ENCODE assay signal across 18 cellular contexts in the genomic region with DNA sequence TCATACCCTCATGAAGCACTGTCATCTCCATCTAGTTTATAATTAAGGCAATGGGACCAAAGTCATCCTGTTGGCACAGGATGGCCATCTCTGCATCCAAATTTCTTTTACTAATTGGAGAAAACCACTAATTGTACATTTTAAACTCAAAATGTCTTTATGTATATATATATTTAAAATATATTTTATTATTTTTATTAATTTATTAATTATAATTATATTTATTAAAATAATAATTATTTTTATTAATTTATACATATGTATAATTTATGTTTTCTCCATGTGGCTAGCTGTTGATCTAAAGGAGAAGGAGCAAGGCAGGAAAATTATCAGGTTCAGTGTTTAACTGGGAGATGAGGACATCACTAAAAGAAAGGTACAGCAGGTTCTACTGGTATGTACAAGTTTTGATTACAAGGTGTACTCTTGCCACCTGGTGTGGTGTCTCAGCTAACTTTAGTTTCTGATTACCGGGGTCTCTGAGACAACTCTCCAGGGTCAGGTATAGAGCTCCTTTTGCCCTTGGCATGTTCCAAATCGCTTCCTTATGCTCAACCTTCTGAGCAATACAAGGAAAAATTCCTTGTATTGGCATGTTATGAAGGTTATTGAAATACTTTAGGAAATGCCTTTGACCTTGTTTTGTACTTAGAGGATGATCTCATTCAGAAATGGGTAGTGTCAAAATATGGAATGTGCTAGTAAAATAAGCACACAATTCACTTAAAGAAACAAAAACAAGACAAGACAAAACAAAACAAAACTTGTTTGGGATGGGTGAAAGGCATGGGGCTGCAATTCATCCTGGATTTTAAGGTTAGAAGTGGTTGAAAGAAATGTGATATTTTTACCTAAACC.
DNase-seq lines count a peak whose midpoint lies in the region; ATAC-seq and TF ChIP-seq lines count a peak whose summit lies in the region.
"Had no signal": no experiment of that assay in that cellular context is flagged by ENCODE, and none has a peak within 500 bp of the region (broad histone marks: within the 10 kb centered on the region; RNA-seq: fewer than 3 reads in every experiment).

No MANE protein-coding gene starts in this region.

- no peak overlapping the region for H3K9ac ChIP-seq in GM23248

- no peaks in the 10 kb centered on the region for H3K9me3 Mint-ChIP-seq in activated CD4-positive, alpha-beta T cell treated with anti-CD3 and anti-CD28 coated beads for 36 hours (ENCODE audit: low read depth)

- DNase-seq in GM23248: peak; percentile 13
- DNase-seq in body of pancreas: no peak
- peak; percentile 11 for DNase-seq in fibroblast of mammary gland (ENCODE audit: low read depth)
- DNase-seq in sciatic nerve (ENCODE audit: low spot score): no peak
- no peak for DNase-seq in NOMO-1 (lab: John Stamatoyannopoulos, UW; ENCODE audit: unreplicated experiment in 2 of 2)
- DNase-seq in activated CD4-positive, alpha-beta T cell treated with anti-CD3 and anti-CD28 coated beads for 36 hours: no peak
- DNase-seq in activated CD8-positive, alpha-beta memory T cell treated with anti-CD3 and anti-CD28 coated beads, Interleukin-2, amount 50 U/mL, for 48 hours: no peak
- DNase-seq in HPDE6-E6E7 (ENCODE audit: extremely low spot score): no peak
- DNase-seq: AML-193, DMS79, NCI-H1048, NCI-H146, NCI-H2081 treated with DMSO at 0.1 percent for 48 hours, NCI-H226, NCI-H526 treated with DMSO at 0.1 percent for 48 hours, OCI-M1 had no signal

- no peaks in the 10 kb centered on the region for H3K27me3 ChIP-seq in GM23248 (replicated peaks; ENCODE audit: insufficient read depth)
- H3K27me3 ChIP-seq in body of pancreas: no peaks in the 10 kb centered on the region

- H3K9me3 ChIP-seq in GM23248 (ENCODE audit: low read depth): no peaks in the 10 kb centered on the region
- H3K9me3 ChIP-seq in body of pancreas: no peaks in the 10 kb centered on the region
- H3K9me3 ChIP-seq: HAP-1 had no signal

- H3K4me2 ChIP-seq in GM23248 (ENCODE audit: unreplicated experiment): no peak overlapping the region

- in situ Hi-C loops in GM23248 (cut with MboI): no loop called here

- TF ChIP-seq POLR2A in body of pancreas (IDR thresholded peaks at IDR 0.05): no peak

- H3K27ac ChIP-seq in GM23248: no peak overlapping the region
- H3K27ac ChIP-seq in body of pancreas: no peak overlapping the region

- intact Hi-C loops in body of pancreas (cut with DNase I) (no loop called here), sciatic nerve (cut with DNase I) (no loop called here)
- intact Hi-C loops in activated CD4-positive, alpha-beta T cell treated with anti-CD3 and anti-CD28 coated beads for 36 hours (cut with DNase I, micrococcal nuclease): no loop called here

- H4K20me1 ChIP-seq in GM23248 (ENCODE audit: insufficient read depth): no peaks in the 10 kb centered on the region

- WGBS in GM23248 (ENCODE audit: low coverage in 1 of 2, low lambda C conversion rate in 2 of 2, missing lambda C conversion rate in 2 of 2), 2 experiments: 65 to 72% methylated on average over 2 of the region's 2 CpGs
- WGBS in body of pancreas, 2 donors: 58 to 64% methylated on average over 2 of the region's 2 CpGs

- H3K36me3 ChIP-seq in GM23248 (ENCODE audit: low read depth): no peaks in the 10 kb centered on the region
- H3K36me3 ChIP-seq in body of pancreas (replicated peaks in 1 of 2; ENCODE audit: insufficient read depth in 1 of 2, low read depth in 2 of 2): no peaks in the 10 kb centered on the region
- H3K36me3 ChIP-seq: HAP-1 had no signal

- H3K4me1 Mint-ChIP-seq in activated CD4-positive, alpha-beta T cell treated with anti-CD3 and anti-CD28 coated beads for 36 hours: no peaks in the 10 kb centered on the region

- H2AFZ ChIP-seq in GM23248: no peak overlapping the region

- no peaks in the 10 kb centered on the region; the same call in 1 of the 2 replicates for H3K4me1 ChIP-seq in GM23248 (ENCODE audit: insufficient read depth)
- peaks cover 6% of the 10 kb centered on the region for H3K4me1 ChIP-seq in body of pancreas
- H3K4me1 ChIP-seq: HAP-1 had no signal

- no peak overlapping the region for H3K27ac Mint-ChIP-seq in activated CD4-positive, alpha-beta T cell treated with anti-CD3 and anti-CD28 coated beads for 36 hours

- H3K4me3 ChIP-seq in GM23248 (no peak overlapping the region), body of pancreas (no peak overlapping the region), fibroblast of mammary gland (ENCODE audit: control insufficient read depth, low read depth, low read length) (no peak overlapping the region)
- H3K4me3 ChIP-seq: GM12878, HAP-1 had no signal

- no peaks in the 10 kb centered on the region for H3K79me2 ChIP-seq in GM23248 (ENCODE audit: insufficient read depth)

- H3K27me3 Mint-ChIP-seq in activated CD4-positive, alpha-beta T cell treated with anti-CD3 and anti-CD28 coated beads for 36 hours: no peaks in the 10 kb centered on the region

- peak; percentile 74 for ATAC-seq in body of pancreas
- peak; percentile 11 for ATAC-seq in sciatic nerve
- ATAC-seq in activated CD4-positive, alpha-beta T cell treated with anti-CD3 and anti-CD28 coated beads for 36 hours: no peak
- ATAC-seq: GM12878 had no signal

- CTCF ChIA-PET in activated CD4-positive, alpha-beta T cell treated with anti-CD3 and anti-CD28 coated beads for 36 hours (lab: Charles Lee): interaction anchor here (0.5 kb wide), 1 partner anchor 387 kb away, joined by 4 read pairs; no protein-coding TSS in a partner anchor

- TF ChIP-seq CTCF in body of pancreas (IDR thresholded peaks at IDR 0.05): no peak
- no peak for TF ChIP-seq CTCF in fibroblast of mammary gland (conservative IDR thresholded peaks at IDR 0.05; ENCODE audit: control insufficient read depth, insufficient read depth, low read depth, low read length)

- H3K9me2 ChIP-seq in GM23248 (ENCODE audit: insufficient read depth): no peaks in the 10 kb centered on the region

- POLR2A ChIA-PET in activated CD4-positive, alpha-beta T cell treated with anti-CD3 and anti-CD28 coated beads for 36 hours (lab: Charles Lee): no interaction called here

- no peaks in the 10 kb centered on the region for H3F3A ChIP-seq in GM23248 (ENCODE audit: insufficient read depth)

- no peaks in the 10 kb centered on the region for H3K36me3 Mint-ChIP-seq in activated CD4-positive, alpha-beta T cell treated with anti-CD3 and anti-CD28 coated beads for 36 hours (ENCODE audit: low read depth)

- no peak overlapping the region for H3K4me3 Mint-ChIP-seq in activated CD4-positive, alpha-beta T cell treated with anti-CD3 and anti-CD28 coated beads for 36 hours

Comparison
In these comparisons a context has a peak if more than half of its experiments do, and no peak if none do; other contexts are left out.
1. DNase-seq: peak in GM23248 (single experiment) and fibroblast of mammary gland (single experiment); none in body of pancreas (0 of 4), sciatic nerve (single experiment), NOMO-1 (0 of 2), activated CD4-positive, alpha-beta T cell treated with anti-CD3 and anti-CD28 coated beads for 36 hours (single experiment), activated CD8-positive, alpha-beta memory T cell treated with anti-CD3 and anti-CD28 coated beads, Interleukin-2, amount 50 U/mL, for 48 hours (single experiment) and HPDE6-E6E7 (single experiment).